In genomic region chr15:51970132-51970817, GRCh38 we compare ENCODE assay signal across 9 cellular contexts. TPM values are rescaled to one million over a fixed set of nuclear protein-coding genes. Genes with fewer than 3 reads are reported as not detected.
DNase-seq lines count a peak whose midpoint lies in the region; ATAC-seq, FAIRE-seq and TF ChIP-seq lines count a peak whose summit lies in the region.
"Had no signal": no experiment of that assay in that cellular context is flagged by ENCODE, and none has a peak within 500 bp of the region (broad histone marks: within the 10 kb centered on the region; RNA-seq: fewer than 3 reads in every experiment).

No MANE protein-coding gene starts in this region.

- H3K27me3 ChIP-seq in H7 (ENCODE audit: control insufficient read depth, insufficient read depth, low read length), result no peaks in the 10 kb centered on the region
- H3K27me3 ChIP-seq in foreskin keratinocyte, result no peaks in the 10 kb centered on the region

- peak overlapping the region; percentile 91 for H3K4me3 ChIP-seq in H7 (ENCODE audit: insufficient read depth, low read depth, low read length)
- peak overlapping the region; percentile 83 to 87 for H3K4me3 ChIP-seq in kidney (ENCODE audit: low read length in 2 of 2)

- POLR2A ChIA-PET in activated CD8-positive, alpha-beta T cell treated with anti-CD3 and anti-CD28 coated beads, Interleukin-2, amount 10 ng/mL, durations not matched to agents 7 days and 5 days (lab: Charles Lee), result interaction anchor here (0.8 to 2.7 kb wide), 5 partner anchors 11 to 468 kb away, joined by 3 to 29 read pairs (median 5); no protein-coding TSS in a partner anchor

- peaks cover 31% of the 10 kb centered on the region for H3K4me1 Mint-ChIP-seq in activated CD8-positive, alpha-beta T cell treated with anti-CD3 and anti-CD28 coated beads, Interleukin-2, amount 10 ng/mL, durations not matched to agents 7 days and 5 days (ENCODE audit: low read depth)

- peaks cover 29% of the 10 kb centered on the region for H3K36me3 Mint-ChIP-seq in activated CD8-positive, alpha-beta T cell treated with anti-CD3 and anti-CD28 coated beads, Interleukin-2, amount 10 ng/mL, durations not matched to agents 7 days and 5 days (ENCODE audit: low read depth)

- ATAC-seq in activated CD8-positive, alpha-beta T cell treated with anti-CD3 and anti-CD28 coated beads, Interleukin-2, amount 10 ng/mL, durations not matched to agents 7 days and 5 days, result no peak
- ATAC-seq in GM19463 (IDR thresholded peaks at IDR 0.05; ENCODE audit: unreplicated experiment), result no peak
- ATAC-seq in foreskin keratinocyte, result no peak
- ATAC-seq in GM19328 (IDR thresholded peaks at IDR 0.05; ENCODE audit: unreplicated experiment), result no peak

- intact Hi-C loops in kidney (cut with DNase I), result no loop called here

- H3K9ac ChIP-seq in kidney (ENCODE audit: low read length in 2 of 2), result no peak overlapping the region

- H3K4me1 ChIP-seq in kidney (ENCODE audit: control insufficient read depth in 1 of 2, insufficient read depth in 1 of 2, low read depth in 1 of 2, low read length in 2 of 2) (peaks cover 3 to 6% of the 10 kb centered on the region in 2 donors), foreskin keratinocyte (no peaks in the 10 kb centered on the region)

- peaks cover 0 to 8% of the 10 kb centered on the region in 2 donors for H3K9me3 ChIP-seq in kidney (ENCODE audit: control insufficient read depth in 1 of 2, low read length in 2 of 2)

- H3K27ac ChIP-seq in 22Rv1 (peak overlapping the region; percentile 83), kidney (ENCODE audit: low read depth in 2 of 2, low read length in 2 of 2) (no peak overlapping the region), foreskin keratinocyte (no peak overlapping the region)

- H3K27me3 Mint-ChIP-seq in activated CD8-positive, alpha-beta T cell treated with anti-CD3 and anti-CD28 coated beads, Interleukin-2, amount 10 ng/mL, durations not matched to agents 7 days and 5 days (ENCODE audit: low read depth), result no peaks in the 10 kb centered on the region

- H3K27ac Mint-ChIP-seq in activated CD8-positive, alpha-beta T cell treated with anti-CD3 and anti-CD28 coated beads, Interleukin-2, amount 10 ng/mL, durations not matched to agents 7 days and 5 days, result peak overlapping the region; percentile 89

- H3K36me3 ChIP-seq in H7 (replicated peaks; ENCODE audit: control insufficient read depth, insufficient read depth, low read length) (peaks cover 2% of the 10 kb centered on the region), kidney (ENCODE audit: control insufficient read depth in 1 of 2, insufficient read depth in 2 of 2, low read length in 2 of 2) (no peaks in the 10 kb centered on the region)

- FAIRE-seq in kidney (lab: Jason Lieb, UNC), result no peak

- no peak for DNase-seq in H7
- DNase-seq in activated CD8-positive, alpha-beta T cell treated with anti-CD3 and anti-CD28 coated beads, Interleukin-2, amount 10 ng/mL, durations not matched to agents 7 days and 5 days, result no peak
- DNase-seq in kidney, result no peak
- DNase-seq in ACHN, result no peak
- DNase-seq in foreskin keratinocyte, result no peak
- DNase-seq: mucosa of descending colon had no signal

- H3K9me3 Mint-ChIP-seq in activated CD8-positive, alpha-beta T cell treated with anti-CD3 and anti-CD28 coated beads, Interleukin-2, amount 10 ng/mL, durations not matched to agents 7 days and 5 days (ENCODE audit: insufficient read depth), result peaks cover 4% of the 10 kb centered on the region

- in situ Hi-C loops in ACHN (cut with HindIII; ENCODE audit: low pct_ligation_motif_present, low pct_unique_long_range_greater_than_20kb, low sequenced_read_pairs), result no loop called here

- CTCF ChIA-PET in activated CD8-positive, alpha-beta T cell treated with anti-CD3 and anti-CD28 coated beads, Interleukin-2, amount 10 ng/mL, durations not matched to agents 7 days and 5 days (lab: Charles Lee), result interaction anchor here (1.2 to 3.5 kb wide), 9 partner anchors 11 to 256 kb away, joined by 3 to 22 read pairs (median 5); no protein-coding TSS in a partner anchor

- H3K4me3 Mint-ChIP-seq in activated CD8-positive, alpha-beta T cell treated with anti-CD3 and anti-CD28 coated beads, Interleukin-2, amount 10 ng/mL, durations not matched to agents 7 days and 5 days, result peak overlapping the region; percentile 88

- TF ChIP-seq CTCF in 22Rv1 (IDR thresholded peaks at IDR 0.05), result no peak
- TF ChIP-seq CTCF in kidney (IDR thresholded peaks at IDR 0.05; ENCODE audit: borderline replicate concordance, extremely low read depth, insufficient read depth), result no peak
- no peak for TF ChIP-seq CTCF in foreskin keratinocyte (conservative IDR thresholded peaks at IDR 0.05)

RNA-seq across cellular contexts. Expression of gene LEO1, which starts 1.3 kb away (rescaled TPM):
- total RNA-seq in H7 (2014; rRNA removed; shearing (Covaris generic)), result 15.1 and 26.9 TPM in 2 replicates
- total RNA-seq in activated CD8-positive, alpha-beta T cell treated with anti-CD3 and anti-CD28 coated beads, Interleukin-2, amount 10 ng/mL, durations not matched to agents 7 days and 5 days, result 10 to 100 TPM; 30.3 to 33.4 TPM
- total RNA-seq in kidney (14.5 TPM), foreskin keratinocyte (33.3 and 38.3 TPM in 2 replicates)
- polyA plus RNA-seq in kidney (ENCODE audit: insufficient read depth, low read depth, low replicate concordance) (12.1 TPM), foreskin keratinocyte (17.8 and 20.3 TPM in 2 replicates)

RNA-seq across cellular contexts. Expression of gene MAPK6, which starts 48.7 kb away (rescaled TPM):
- total RNA-seq in H7 (2014; rRNA removed; shearing (Covaris generic)), result 77.0 and 83.7 TPM in 2 replicates
- 10 to 100 TPM; 26.5 to 31.8 TPM for total RNA-seq in activated CD8-positive, alpha-beta T cell treated with anti-CD3 and anti-CD28 coated beads, Interleukin-2, amount 10 ng/mL, durations not matched to agents 7 days and 5 days
- total RNA-seq in kidney (22.9 TPM), foreskin keratinocyte (76.6 and 78.2 TPM in 2 replicates)
- polyA plus RNA-seq in kidney (ENCODE audit: insufficient read depth, low read depth, low replicate concordance) (6.5 TPM), foreskin keratinocyte (16.6 and 19.8 TPM in 2 replicates)
